Comparison of ENCODE assay signal across 1 cellular context in genomic region chr3:190865828-190866227, GRCh38.
TF ChIP-seq lines count a peak whose summit lies in the region.

No MANE protein-coding gene starts in this region.

TF ChIP-seq in SK-N-SH, 30 proteins besides CTCF, POLR2A, EP300 and RAD21 (continued from another document):
- TF ChIP-seq MAX (IDR thresholded peaks at IDR 0.05; ENCODE audit: low read depth) (no peak), TAF1 (IDR thresholded peaks at IDR 0.05; ENCODE audit: borderline replicate concordance, low read depth, low read length) (no peak)
TF ChIP-seq in SK-N-SH: peak in this region for 0.
